ENCODE assay signal across 30 cellular contexts in genomic region chr13:38213307-38213706, GRCh38.
DNase-seq lines count a peak whose midpoint lies in the region; FAIRE-seq and TF ChIP-seq lines count a peak whose summit lies in the region.
"Had no signal": no experiment of that assay in that cellular context is flagged by ENCODE, and none has a peak within 500 bp of the region (broad histone marks: within the 10 kb centered on the region; RNA-seq: fewer than 3 reads in every experiment).

No MANE protein-coding gene starts in this region.

- peak; percentile 5 for DNase-seq in GM03348 (ENCODE audit: low spot score)
- DNase-seq in RCC 7860 (ENCODE audit: low spot score): peak; percentile 65
- DNase-seq in epithelial cell of esophagus (ENCODE audit: low read depth): peak; percentile 81
- peak; percentile 67 for DNase-seq in kidney tubule cell (ENCODE audit: low spot score)
- DNase-seq in KBM-7: no peak
- DNase-seq in neural progenitor cell (ENCODE audit: low spot score): no peak
- no peak for DNase-seq in activated T-cell treated with anti-CD3 and anti-CD28 coated beads for 4 hours
- DNase-seq in DMS53 treated with DMSO at 0.1 percent for 48 hours (lab: John Stamatoyannopoulos, UW; ENCODE audit: unreplicated experiment): no peak
- DNase-seq: ACHN; activated CD4-positive, alpha-beta T cell treated with anti-CD3 and anti-CD28 coated beads for 1 hour; activated CD8-positive, alpha-beta T cell treated with anti-CD3 and anti-CD28 coated beads for 36 hours; activated effector memory CD4-positive, alpha-beta T cell treated with anti-CD3 and anti-CD28 coated beads, Interleukin-2, amount 50 U/mL, for 16 hours; activated naive CD8-positive, alpha-beta T cell treated with anti-CD3 and anti-CD28 coated beads, Interleukin-2, amount 50 U/mL, for 24 hours; Calu3; cortex of kidney; head of caudate nucleus; Kasumi-1; left colon; mesenchymal stem cell; NCI-H1048; NCI-H187 treated with DMSO at 0.1 percent for 48 hours; NCI-H524 treated with DMSO at 0.1 percent for 48 hours; Peyer's patch; stimulated activated CD4-positive, alpha-beta T cell treated with anti-CD3 and anti-CD28 coated beads, Interleukin-2, amount 100 ng/mL, for 24 hours had no signal

- no peak overlapping the region for H3K9ac ChIP-seq in neural progenitor cell
- H3K9ac ChIP-seq: BLaER1 treated with 17β-estradiol and CSF1 and Interleukin-3, amounts not matched to agents 10 nM and 100 nM had no signal

- no peaks in the 10 kb centered on the region for H3F3A ChIP-seq in neural progenitor cell (ENCODE audit: low read depth)

- no peak overlapping the region for H3K4me2 ChIP-seq in neural progenitor cell
- H3K4me2 ChIP-seq: BLaER1 treated with 17β-estradiol and CSF1 and Interleukin-3, amounts not matched to agents 10 nM and 100 nM; smooth muscle cell had no signal

- peak; percentile 61 for FAIRE-seq in RCC 7860 (lab: Jason Lieb, UNC)

- TF ChIP-seq CTCF in epithelial cell of esophagus (IDR thresholded peaks at IDR 0.05; ENCODE audit: insufficient read depth, low read depth, low read length, missing control alignments): no peak
- TF ChIP-seq CTCF in neural progenitor cell (IDR thresholded peaks at IDR 0.05): no peak

- peaks cover 10% of the 10 kb centered on the region for H3K9me3 Mint-ChIP-seq in neural progenitor cell

- H3K27ac Mint-ChIP-seq in neural progenitor cell: no peak overlapping the region
- H3K27ac Mint-ChIP-seq: activated CD8-positive, alpha-beta T cell treated with anti-CD3 and anti-CD28 coated beads for 36 hours; activated naive CD8-positive, alpha-beta T cell treated with anti-CD3 and anti-CD28 coated beads, Interleukin-2, amount 50 U/mL, for 24 hours; stimulated activated memory B cell treated with anti-CD40 and anti-IgM and Interleukin-4, amounts not matched to agents 10 μg/mL and 1 μg/mL and 100 μg/mL, for 72 hours had no signal

- H3K27me3 ChIP-seq in neural progenitor cell: no peaks in the 10 kb centered on the region
- H3K27me3 ChIP-seq: BLaER1 treated with 17β-estradiol and CSF1 and Interleukin-3, amounts not matched to agents 10 nM and 100 nM; cardiac muscle cell; Peyer's patch; vagina had no signal

- no peaks in the 10 kb centered on the region for H3K36me3 ChIP-seq in neural progenitor cell
- H3K36me3 ChIP-seq: BLaER1 treated with 17β-estradiol and CSF1 and Interleukin-3, amounts not matched to agents 10 nM and 100 nM; cardiac muscle cell; Peyer's patch; thoracic aorta; vagina had no signal

- H3K79me2 ChIP-seq in neural progenitor cell (ENCODE audit: low read depth): no peaks in the 10 kb centered on the region

- no peaks in the 10 kb centered on the region for H3K27me3 Mint-ChIP-seq in neural progenitor cell (ENCODE audit: insufficient read depth, low read depth)
- H3K27me3 Mint-ChIP-seq: activated CD8-positive, alpha-beta T cell treated with anti-CD3 and anti-CD28 coated beads for 36 hours; activated naive CD8-positive, alpha-beta T cell treated with anti-CD3 and anti-CD28 coated beads, Interleukin-2, amount 50 U/mL, for 24 hours; stimulated activated memory B cell treated with anti-CD40 and anti-IgM and Interleukin-4, amounts not matched to agents 10 μg/mL and 1 μg/mL and 100 μg/mL, for 72 hours had no signal

- H3K27ac ChIP-seq in neural progenitor cell: no peak overlapping the region
- H3K27ac ChIP-seq: BLaER1 treated with 17β-estradiol and CSF1 and Interleukin-3, amounts not matched to agents 10 nM and 100 nM; cardiac muscle cell; Peyer's patch; thoracic aorta; vagina had no signal

- H3K4me1 Mint-ChIP-seq in neural progenitor cell: no peaks in the 10 kb centered on the region
- H3K4me1 Mint-ChIP-seq: activated naive CD8-positive, alpha-beta T cell treated with anti-CD3 and anti-CD28 coated beads, Interleukin-2, amount 50 U/mL, for 24 hours had no signal

- H2AFZ ChIP-seq in neural progenitor cell (replicated peaks): no peak overlapping the region

- H4K20me1 ChIP-seq in neural progenitor cell (ENCODE audit: low read depth): no peaks in the 10 kb centered on the region
- H4K20me1 ChIP-seq: BLaER1 treated with 17β-estradiol and CSF1 and Interleukin-3, amounts not matched to agents 10 nM and 100 nM had no signal

- in situ Hi-C loops in KBM-7 (cut with MboI; ENCODE audit: low pct_unique_long_range_greater_than_20kb, low sequenced_read_pairs): no loop called here

- no peaks in the 10 kb centered on the region for H3K9me3 ChIP-seq in neural progenitor cell (ENCODE audit: low read depth)
- H3K9me3 ChIP-seq: thoracic aorta, vagina had no signal

- no peak overlapping the region for H3K4me3 Mint-ChIP-seq in neural progenitor cell
- H3K4me3 Mint-ChIP-seq: activated CD8-positive, alpha-beta T cell treated with anti-CD3 and anti-CD28 coated beads for 36 hours; activated naive CD8-positive, alpha-beta T cell treated with anti-CD3 and anti-CD28 coated beads, Interleukin-2, amount 50 U/mL, for 24 hours; stimulated activated memory B cell treated with anti-CD40 and anti-IgM and Interleukin-4, amounts not matched to agents 10 μg/mL and 1 μg/mL and 100 μg/mL, for 72 hours had no signal

- no peaks in the 10 kb centered on the region for H3K4me1 ChIP-seq in neural progenitor cell
- H3K4me1 ChIP-seq: BLaER1 treated with 17β-estradiol and CSF1 and Interleukin-3, amounts not matched to agents 10 nM and 100 nM; Peyer's patch; vagina had no signal

- no peaks in the 10 kb centered on the region for H3K36me3 Mint-ChIP-seq in neural progenitor cell

- no peak overlapping the region for H3K4me3 ChIP-seq in epithelial cell of esophagus (ENCODE audit: low read length)
- no peak overlapping the region for H3K4me3 ChIP-seq in neural progenitor cell
- H3K4me3 ChIP-seq: BLaER1 treated with 17β-estradiol and CSF1 and Interleukin-3, amounts not matched to agents 10 nM and 100 nM; cardiac muscle cell; Peyer's patch; smooth muscle cell; thoracic aorta; vagina had no signal

Comparison
In these comparisons a context has a peak if more than half of its experiments do, and no peak if none do; other contexts are left out.
1. DNase-seq: peak in GM03348 (single experiment), RCC 7860 (single experiment), epithelial cell of esophagus (single experiment) and kidney tubule cell (single experiment); none in KBM-7 (single experiment), neural progenitor cell (single experiment), activated T-cell treated with anti-CD3 and anti-CD28 coated beads for 4 hours (single experiment) and DMS53 treated with DMSO at 0.1 percent for 48 hours (single experiment).